24 cellular contexts compared by ENCODE assay signal in the genomic region with DNA sequence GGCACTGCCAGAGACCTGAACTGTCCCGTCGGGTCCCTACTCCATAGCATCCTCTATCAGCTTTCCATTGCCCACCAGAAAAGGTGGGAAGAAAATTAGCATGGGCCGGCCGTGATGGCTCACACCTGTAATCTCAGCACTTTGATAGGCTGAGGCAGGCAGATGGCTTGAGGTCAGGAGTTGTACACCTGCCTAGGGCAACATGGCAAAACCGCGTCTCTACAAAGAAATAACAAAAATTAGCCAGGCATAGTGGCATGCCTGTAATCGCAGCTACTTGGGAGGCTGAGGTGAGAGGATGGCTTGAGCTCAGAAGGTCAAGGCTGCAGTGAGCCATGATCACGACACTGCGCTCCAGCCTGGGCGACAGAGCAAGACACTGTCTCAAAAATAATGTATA. TPM values are rescaled to one million over a fixed set of nuclear protein-coding genes. Genes with fewer than 3 reads are reported as not detected.
"Had no signal": no experiment of that assay in that cellular context is flagged by ENCODE, and none has a peak within 500 bp of the region (broad histone marks: within the 10 kb centered on the region; RNA-seq: fewer than 3 reads in every experiment).

No MANE protein-coding gene starts in this region.

- DNase-seq: activated CD4-positive, alpha-beta memory T cell treated with anti-CD3 and anti-CD28 coated beads for 36 hours; activated CD4-positive, alpha-beta T cell treated with anti-CD3 and anti-CD28 coated beads for 36 hours; activated naive CD4-positive, alpha-beta T cell treated with Interleukin-2 at 50 U/mL for 16 hours; activated naive CD8-positive, alpha-beta T cell treated with anti-CD3 and anti-CD28 coated beads for 36 hours; activated T-cell treated with anti-CD3 and anti-CD28 coated beads, Interleukin-2, amount 50 U/mL, for 48 hours; dermis blood vessel endothelial cell; effector memory CD4-positive, alpha-beta T cell; foreskin keratinocyte; left ventricle myocardium superior; mammary epithelial cell; midbrain; nephron progenitor cell; pancreas; psoas muscle; stimulated activated CD4-positive, alpha-beta T cell treated with anti-CD3 and anti-CD28 coated beads, Interleukin-15, amount 100 ng/mL, for 24 hours; T-helper 9 cell; upper lobe of left lung had no signal

- H3K27me3 ChIP-seq: cardiac muscle cell, foreskin keratinocyte, pancreas, upper lobe of left lung had no signal

- ATAC-seq: activated CD4-positive, alpha-beta T cell treated with anti-CD3 and anti-CD28 coated beads for 36 hours; foreskin keratinocyte; left ventricle myocardium superior; pancreas; psoas muscle; sciatic nerve; stimulated activated memory B cell treated with anti-CD40 and anti-IgM and Interleukin-4, amounts not matched to agents 10 μg/mL and 1 μg/mL and 100 μg/mL, for 72 hours had no signal

- H3K36me3 ChIP-seq: cardiac muscle cell, pancreas, upper lobe of left lung had no signal

- H3K9me3 ChIP-seq: pancreas, psoas muscle, upper lobe of left lung had no signal

- H3K4me2 ChIP-seq: smooth muscle cell had no signal

- H3K27ac Mint-ChIP-seq: activated CD4-positive, alpha-beta memory T cell treated with anti-CD3 and anti-CD28 coated beads for 36 hours; activated CD4-positive, alpha-beta T cell treated with anti-CD3 and anti-CD28 coated beads for 36 hours; activated naive CD8-positive, alpha-beta T cell treated with anti-CD3 and anti-CD28 coated beads for 36 hours; stimulated activated memory B cell treated with anti-CD40 and anti-IgM and Interleukin-4, amounts not matched to agents 10 μg/mL and 1 μg/mL and 100 μg/mL, for 72 hours had no signal

- H3K9me3 Mint-ChIP-seq: activated CD4-positive, alpha-beta memory T cell treated with anti-CD3 and anti-CD28 coated beads for 36 hours; activated naive CD8-positive, alpha-beta T cell treated with anti-CD3 and anti-CD28 coated beads for 36 hours; stimulated activated memory B cell treated with anti-CD40 and anti-IgM and Interleukin-4, amounts not matched to agents 10 μg/mL and 1 μg/mL and 100 μg/mL, for 72 hours had no signal

- H3K4me3 Mint-ChIP-seq: activated CD4-positive, alpha-beta memory T cell treated with anti-CD3 and anti-CD28 coated beads for 36 hours; activated CD4-positive, alpha-beta T cell treated with anti-CD3 and anti-CD28 coated beads for 36 hours; activated naive CD8-positive, alpha-beta T cell treated with anti-CD3 and anti-CD28 coated beads for 36 hours; nephron progenitor cell; stimulated activated memory B cell treated with anti-CD40 and anti-IgM and Interleukin-4, amounts not matched to agents 10 μg/mL and 1 μg/mL and 100 μg/mL, for 72 hours had no signal

- H3K4me1 ChIP-seq: foreskin keratinocyte, pancreas had no signal

- H3K27ac ChIP-seq: cardiac muscle cell, foreskin keratinocyte, pancreas, psoas muscle had no signal

- H3K36me3 Mint-ChIP-seq: activated CD4-positive, alpha-beta memory T cell treated with anti-CD3 and anti-CD28 coated beads for 36 hours; activated naive CD8-positive, alpha-beta T cell treated with anti-CD3 and anti-CD28 coated beads for 36 hours; stimulated activated memory B cell treated with anti-CD40 and anti-IgM and Interleukin-4, amounts not matched to agents 10 μg/mL and 1 μg/mL and 100 μg/mL, for 72 hours had no signal

- H3K4me1 Mint-ChIP-seq: activated CD4-positive, alpha-beta T cell treated with anti-CD3 and anti-CD28 coated beads for 36 hours; activated naive CD8-positive, alpha-beta T cell treated with anti-CD3 and anti-CD28 coated beads for 36 hours; stimulated activated memory B cell treated with anti-CD40 and anti-IgM and Interleukin-4, amounts not matched to agents 10 μg/mL and 1 μg/mL and 100 μg/mL, for 72 hours had no signal

- H3K4me3 ChIP-seq: cardiac muscle cell, pancreas, psoas muscle, smooth muscle cell, upper lobe of left lung had no signal

RNA-seq across cellular contexts. Expression of a gene that starts 3.5 kb away (rescaled TPM):
- total RNA-seq: activated CD4-positive, alpha-beta memory T cell treated with anti-CD3 and anti-CD28 coated beads for 36 hours; activated CD4-positive, alpha-beta T cell treated with anti-CD3 and anti-CD28 coated beads for 36 hours; activated naive CD8-positive, alpha-beta T cell treated with anti-CD3 and anti-CD28 coated beads for 36 hours; chondrocyte; dermis blood vessel endothelial cell; foreskin keratinocyte; SK-MEL-5; T-helper 1 cell treated with Interleukin-12 subunit alpha and Interleukin-12 subunit beta and Interleukin-4 antibody, amounts not matched to agents 30 ng/mL and 1 ng/mL, for 36 hours had no signal
